13 cellular contexts compared by ENCODE assay signal in genomic region chr18:22723741-22724140, GRCh38.
DNase-seq lines count a peak whose midpoint lies in the region; ATAC-seq and TF ChIP-seq lines count a peak whose summit lies in the region.
"Had no signal": no experiment of that assay in that cellular context is flagged by ENCODE, and none has a peak within 500 bp of the region (broad histone marks: within the 10 kb centered on the region; RNA-seq: fewer than 3 reads in every experiment).

No MANE protein-coding gene starts in this region.

- peaks cover 2% of the 10 kb centered on the region for H3K36me3 Mint-ChIP-seq in mesothelial cell of epicardium
- H3K36me3 Mint-ChIP-seq: CD8-positive, alpha-beta T cell had no signal

- H3K4me3 ChIP-seq in fibroblast of villous mesenchyme (ENCODE audit: low read depth, low read length) (no peak overlapping the region), lower leg skin (ENCODE audit: low read depth, poor library complexity, severe bottlenecking) (no peak overlapping the region)
- H3K4me3 ChIP-seq: BLaER1 treated with 17β-estradiol and CSF1 and Interleukin-3, amounts not matched to agents 10 nM and 100 nM had no signal

- H3K27me3 Mint-ChIP-seq in mesothelial cell of epicardium (ENCODE audit: low read depth), result no peaks in the 10 kb centered on the region

- intact Hi-C loops in lower leg skin (cut with DNase I; ENCODE audit: low total_unique reads), result no loop called here

- WGBS in lower leg skin, 2 donors, result 38 to 77% methylated on average over 1 of the region's 1 CpG

- TF ChIP-seq POLR2A in lower leg skin (IDR thresholded peaks at IDR 0.05), result no peak

- DNase-seq in amniotic epithelial cell (ENCODE audit: low read depth) (peak; percentile 47), fibroblast of villous mesenchyme (ENCODE audit: low read depth) (peak; percentile 33), mesothelial cell of epicardium (ENCODE audit: low spot score in 2 of 2, unreplicated experiment in 2 of 2) (no peak), mucosa of gallbladder (ENCODE audit: low spot score) (no peak), lower leg skin (ENCODE audit: low spot score in 2 of 2) (no peak)
- DNase-seq: Calu3; CD8-positive, alpha-beta T cell; DMS79 treated with DMSO at 0.1 percent for 48 hours; GF-D8; H9 had no signal

- H3K4me3 Mint-ChIP-seq in mesothelial cell of epicardium, result no peak overlapping the region
- H3K4me3 Mint-ChIP-seq: B cell; CD8-positive, alpha-beta T cell; H9 had no signal

- ATAC-seq in GM18909 (IDR thresholded peaks at IDR 0.05; ENCODE audit: poor library complexity, unreplicated experiment), result no peak
- ATAC-seq: CD8-positive, alpha-beta T cell had no signal

- peak overlapping the region; percentile 85 for H3K27ac Mint-ChIP-seq in mesothelial cell of epicardium
- H3K27ac Mint-ChIP-seq: B cell; CD8-positive, alpha-beta T cell; H9 had no signal

- TF ChIP-seq CTCF in fibroblast of villous mesenchyme (IDR thresholded peaks at IDR 0.05; ENCODE audit: insufficient read depth, low read depth, low read length) (no peak), mesothelial cell of epicardium (IDR thresholded peaks at IDR 0.05; ENCODE audit: unreplicated experiment) (no peak), lower leg skin (IDR thresholded peaks at IDR 0.05) (no peak)

- peaks cover 25% of the 10 kb centered on the region for H3K4me1 Mint-ChIP-seq in mesothelial cell of epicardium
- H3K4me1 Mint-ChIP-seq: B cell, H9 had no signal

- H3K9me3 Mint-ChIP-seq in mesothelial cell of epicardium, result no peaks in the 10 kb centered on the region
- H3K9me3 Mint-ChIP-seq: CD8-positive, alpha-beta T cell had no signal

Comparison
In these comparisons a context has a peak if more than half of its experiments do, and no peak if none do; other contexts are left out.
1. DNase-seq: peak in amniotic epithelial cell (single experiment) and fibroblast of villous mesenchyme (single experiment); none in mesothelial cell of epicardium (0 of 2), mucosa of gallbladder (single experiment) and lower leg skin (0 of 2).